Comparison of ENCODE assay signal across 26 cellular contexts in the genomic region with DNA sequence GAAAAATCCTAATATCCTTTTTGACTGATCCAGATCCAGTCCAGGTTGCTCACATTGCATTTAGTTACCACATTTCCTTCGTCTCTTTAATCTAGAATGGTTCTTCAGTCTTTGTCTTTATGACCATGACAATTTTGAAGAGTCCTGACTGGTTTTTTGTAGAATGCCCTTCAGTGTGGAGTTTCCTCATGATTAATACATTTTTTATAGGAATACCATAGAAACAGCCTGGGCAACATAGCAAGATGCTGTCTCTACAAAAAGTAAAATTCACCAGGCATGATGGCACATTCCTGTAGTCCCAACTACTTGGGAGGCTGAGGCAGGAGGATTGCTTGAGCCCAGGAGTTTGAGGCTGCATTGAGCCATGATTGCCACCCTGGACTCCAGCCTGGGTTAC.
"Had no signal": no experiment of that assay in that cellular context is flagged by ENCODE, and none has a peak within 500 bp of the region (broad histone marks: within the 10 kb centered on the region; RNA-seq: fewer than 3 reads in every experiment).

No MANE protein-coding gene starts in this region.

- H3K27ac ChIP-seq: body of pancreas, cardiac muscle cell, colonic mucosa, epithelial cell of prostate, esophagus squamous epithelium, gastroesophageal sphincter had no signal

- H3K27ac Mint-ChIP-seq: activated CD4-positive, alpha-beta T cell treated with anti-CD3 and anti-CD28 coated beads, Interleukin-2, amount 10 ng/mL, durations not matched to agents 7 days and 5 days; activated CD8-positive, alpha-beta T cell treated with anti-CD3 and anti-CD28 coated beads for 36 hours; activated naive CD8-positive, alpha-beta T cell; activated T-helper 17 cell treated with anti-CD3 and anti-CD28 coated beads, Interleukin-2, amount 50 U/mL, for 72 hours had no signal

- H3K4me1 ChIP-seq: body of pancreas, colonic mucosa, esophagus squamous epithelium, gastroesophageal sphincter had no signal

- H3K27me3 ChIP-seq: body of pancreas, cardiac muscle cell, colonic mucosa, esophagus squamous epithelium, gastroesophageal sphincter had no signal

- H3K4me3 ChIP-seq: body of pancreas, cardiac muscle cell, colonic mucosa, esophagus squamous epithelium, gastroesophageal sphincter had no signal

- H3K9me3 Mint-ChIP-seq: activated T-helper 17 cell treated with anti-CD3 and anti-CD28 coated beads, Interleukin-2, amount 50 U/mL, for 72 hours had no signal

- H3K36me3 ChIP-seq: cardiac muscle cell, colonic mucosa, esophagus squamous epithelium, gastroesophageal sphincter had no signal

- DNase-seq: activated CD4-positive, alpha-beta T cell treated with anti-CD3 and anti-CD28 coated beads for 1 hour; activated CD4-positive, alpha-beta T cell treated with anti-CD3 and anti-CD28 coated beads for 4 hours; activated CD4-positive, alpha-beta T cell treated with anti-CD3 and anti-CD28 coated beads, Interleukin-2, amount 10 ng/mL, durations not matched to agents 7 days and 5 days; activated CD4-positive, alpha-beta T cell treated with anti-CD3 and anti-CD28 coated beads, Interleukin-2, amount 50 U/mL, for 48 hours; activated CD4-positive, CD25-positive, alpha-beta regulatory T cell; activated CD8-positive, alpha-beta memory T cell treated with anti-CD3 and anti-CD28 coated beads for 24 hours; activated CD8-positive, alpha-beta T cell treated with anti-CD3 and anti-CD28 coated beads for 36 hours; activated effector memory CD4-positive, alpha-beta T cell treated with Interleukin-2 at 50 U/mL for 16 hours; activated gamma-delta T cell treated with Interleukin-2 at 50 U/mL for 16 hours; activated naive CD4-positive, alpha-beta T cell treated with anti-CD3 and anti-CD28 coated beads, Interleukin-2, amount 50 U/mL, for 16 hours; activated naive CD4-positive, alpha-beta T cell treated with Interleukin-2 at 50 U/mL for 16 hours; activated T-cell treated with anti-CD3 and anti-CD28 coated beads, Interleukin-2, amount 50 U/mL, for 4 hours; aorta; central memory CD4-positive, alpha-beta T cell; cerebellar nuclear complex; colonic mucosa; effector CD8-positive, alpha-beta T cell; esophagus squamous epithelium; foreskin melanocyte; T-helper 2 cell had no signal

- H3K9me3 ChIP-seq: body of pancreas, colonic mucosa, esophagus squamous epithelium, gastroesophageal sphincter had no signal

- ATAC-seq: activated CD8-positive, alpha-beta T cell treated with anti-CD3 and anti-CD28 coated beads for 36 hours; activated T-cell treated with anti-CD3 and anti-CD28 coated beads, Interleukin-2, amount 50 U/mL, for 4 hours; activated T-helper 17 cell treated with anti-CD3 and anti-CD28 coated beads, Interleukin-2, amount 50 U/mL, for 72 hours had no signal

- H3K27me3 Mint-ChIP-seq: activated CD4-positive, alpha-beta T cell treated with anti-CD3 and anti-CD28 coated beads, Interleukin-2, amount 10 ng/mL, durations not matched to agents 7 days and 5 days; activated CD8-positive, alpha-beta T cell treated with anti-CD3 and anti-CD28 coated beads for 36 hours; activated naive CD8-positive, alpha-beta T cell; activated T-helper 17 cell treated with anti-CD3 and anti-CD28 coated beads, Interleukin-2, amount 50 U/mL, for 72 hours had no signal

- H3K4me3 Mint-ChIP-seq: activated CD4-positive, alpha-beta T cell treated with anti-CD3 and anti-CD28 coated beads, Interleukin-2, amount 10 ng/mL, durations not matched to agents 7 days and 5 days; activated CD8-positive, alpha-beta T cell treated with anti-CD3 and anti-CD28 coated beads for 36 hours; activated naive CD8-positive, alpha-beta T cell; activated T-cell treated with anti-CD3 and anti-CD28 coated beads, Interleukin-2, amount 50 U/mL, for 4 hours; activated T-helper 17 cell treated with anti-CD3 and anti-CD28 coated beads, Interleukin-2, amount 50 U/mL, for 72 hours had no signal
